Comparison of ENCODE assay signal across 2 cellular contexts in genomic region chrX:44332437-44332836, GRCh38.
TF ChIP-seq lines count a peak whose summit lies in the region.

No MANE protein-coding gene starts in this region.

TF ChIP-seq in GM23338, 12 proteins besides CTCF, POLR2A, EP300 and RAD21 (continued from another document):
- no peak for TF ChIP-seq EZH2 (IDR thresholded peaks at IDR 0.05; ENCODE audit: low read depth, unreplicated experiment)
- TF ChIP-seq POLR2AphosphoS5 (IDR thresholded peaks at IDR 0.05; ENCODE audit: low read depth) = no peak

TF ChIP-seq in WTC11, 78 proteins besides CTCF, POLR2A, EP300 and RAD21 (continued from another document):
- TF ChIP-seq E2F1 (CRISPR knock-in tag; IDR thresholded peaks at IDR 0.05) (no peak), ETV6 (CRISPR knock-in tag; IDR thresholded peaks at IDR 0.05) (0 out of 2 replicates have a peak, but pooled peaks have one; percentile 23)
